ENCODE assay signal across 10 cellular contexts in the genomic region with DNA sequence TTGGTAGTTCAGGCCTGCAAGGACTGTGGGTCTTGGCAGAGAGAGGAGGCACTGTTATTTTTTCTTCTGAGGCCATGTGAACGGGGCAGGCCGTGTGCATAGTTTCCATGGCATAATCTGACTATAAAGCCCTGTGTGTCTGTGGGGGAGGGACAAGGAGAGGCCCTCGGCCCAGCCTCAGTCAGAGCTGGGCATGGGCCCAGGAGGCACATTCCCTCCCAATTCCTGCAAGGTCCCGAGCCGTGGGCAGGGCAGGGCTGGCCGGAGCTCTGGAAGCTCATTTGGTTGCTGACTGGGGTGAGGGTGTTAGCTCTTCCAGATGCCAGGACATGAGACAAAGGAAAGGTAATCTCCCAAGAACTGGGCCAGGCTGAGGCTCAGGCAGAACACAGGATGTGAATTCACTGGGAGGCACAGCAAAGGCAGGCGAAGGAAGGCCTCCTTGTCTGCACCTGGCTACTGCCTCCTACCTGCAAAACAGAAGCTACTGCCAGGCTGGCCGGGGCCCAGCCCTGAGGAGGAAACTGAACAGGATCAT. TPM values are rescaled to one million over a fixed set of nuclear protein-coding genes. Genes with fewer than 3 reads are reported as not detected.
A peak's percentile ranks its signal among the peaks of the same experiment; 100 is the strongest.
DNase-seq lines count a peak whose midpoint lies in the region; ATAC-seq and TF ChIP-seq lines count a peak whose summit lies in the region.
"Had no signal": no experiment of that assay in that cellular context is flagged by ENCODE, and none has a peak within 500 bp of the region (broad histone marks: within the 10 kb centered on the region; RNA-seq: fewer than 3 reads in every experiment).

No MANE protein-coding gene starts in this region.

- peaks cover 3% of the 10 kb centered on the region; the same call in 1 of the 2 replicates for H3K4me1 ChIP-seq in HUES64 (ENCODE audit: insufficient read depth, low read length)
- peaks cover 14 to 48% (median 30%) of the 10 kb centered on the region in 4 donors for H3K4me1 ChIP-seq in stomach

- peak overlapping the region; percentile 35; the same call in 1 of the 2 replicates for H3K27ac ChIP-seq in HUES64 (ENCODE audit: low read depth, low read length)
- peak overlapping the region; percentile 35 to 83 (median 79) for H3K27ac ChIP-seq in stomach

- ATAC-seq in left colon: peak; percentile 76
- ATAC-seq in activated CD8-positive, alpha-beta T cell treated with anti-CD3 and anti-CD28 coated beads for 36 hours: no peak
- ATAC-seq: activated T-cell treated with anti-CD3 and anti-CD28 coated beads, Interleukin-2, amount 50 U/mL, for 4 hours had no signal

- H3K27me3 ChIP-seq in HUES64 (ENCODE audit: insufficient read depth, low read length) (no peaks in the 10 kb centered on the region), stomach (no peaks in the 10 kb centered on the region)

- H3K4me1 Mint-ChIP-seq in progenitor cell of endocrine pancreas (ENCODE audit: low read depth): peaks cover 7% of the 10 kb centered on the region
- no peaks in the 10 kb centered on the region for H3K4me1 Mint-ChIP-seq in activated CD8-positive, alpha-beta T cell treated with anti-CD3 and anti-CD28 coated beads for 36 hours (ENCODE audit: low read depth)

- TF ChIP-seq CTCF in stomach (IDR thresholded peaks at IDR 0.05) (peak in 1 of 7 experiments; percentile 13), progenitor cell of endocrine pancreas (IDR thresholded peaks at IDR 0.05; ENCODE audit: unreplicated experiment) (no peak)
- no peak for TF ChIP-seq CTCF in activated CD8-positive, alpha-beta T cell treated with anti-CD3 and anti-CD28 coated beads for 36 hours (IDR thresholded peaks at IDR 0.05)

- H3K9me3 Mint-ChIP-seq in progenitor cell of endocrine pancreas (ENCODE audit: low read depth): no peaks in the 10 kb centered on the region
- no peaks in the 10 kb centered on the region for H3K9me3 Mint-ChIP-seq in activated CD8-positive, alpha-beta T cell treated with anti-CD3 and anti-CD28 coated beads for 36 hours
- H3K9me3 Mint-ChIP-seq: activated T-cell treated with anti-CD3 and anti-CD28 coated beads, Interleukin-2, amount 50 U/mL, for 4 hours had no signal

- H3K4me3 Mint-ChIP-seq in progenitor cell of endocrine pancreas (ENCODE audit: low read depth): no peak overlapping the region
- no peak overlapping the region for H3K4me3 Mint-ChIP-seq in activated CD8-positive, alpha-beta T cell treated with anti-CD3 and anti-CD28 coated beads for 36 hours
- H3K4me3 Mint-ChIP-seq: activated T-cell treated with anti-CD3 and anti-CD28 coated beads, Interleukin-2, amount 50 U/mL, for 4 hours had no signal

- intact Hi-C loops in left colon (cut with DNase I, micrococcal nuclease): no loop called here
- intact Hi-C loops in stomach (cut with DNase I; ENCODE audit: low total_unique reads): no loop called here
- intact Hi-C loops in activated CD8-positive, alpha-beta T cell treated with anti-CD3 and anti-CD28 coated beads for 36 hours (cut with micrococcal nuclease): no loop called here

- H3K27ac Mint-ChIP-seq in progenitor cell of endocrine pancreas: no peak overlapping the region
- no peak overlapping the region for H3K27ac Mint-ChIP-seq in activated CD8-positive, alpha-beta T cell treated with anti-CD3 and anti-CD28 coated beads for 36 hours

- peak; percentile 13 for TF ChIP-seq EP300 in stomach (IDR thresholded peaks at IDR 0.05)

- DNase-seq in dedifferentiated amniotic fluid mesenchymal stem cell (ENCODE audit: extremely low spot score) (peak; percentile 89), left colon (peak; percentile 57 to 68), stomach (peak; percentile 81), progenitor cell of endocrine pancreas (ENCODE audit: low spot score, unreplicated experiment) (no peak), NOMO-1 treated with dmso at 0.1 percent for 144 hours (lab: John Stamatoyannopoulos, UW; ENCODE audit: unreplicated experiment) (no peak), GM19240 (ENCODE audit: insufficient read length, low spot score) (no peak)
- no peak for DNase-seq in activated CD8-positive, alpha-beta T cell treated with anti-CD3 and anti-CD28 coated beads for 36 hours
- DNase-seq: activated T-cell treated with anti-CD3 and anti-CD28 coated beads, Interleukin-2, amount 50 U/mL, for 4 hours; NCI-H1694 treated with DMSO at 0.1 percent for 48 hours had no signal

- H3K9me3 ChIP-seq in HUES64 (ENCODE audit: insufficient read depth, low read depth, low read length) (no peaks in the 10 kb centered on the region), stomach (no peaks in the 10 kb centered on the region)

- CTCF ChIA-PET in activated CD8-positive, alpha-beta T cell treated with anti-CD3 and anti-CD28 coated beads for 36 hours (lab: Charles Lee): no interaction called here

- H3K36me3 ChIP-seq in HUES64 (ENCODE audit: insufficient read depth, low read length) (no peaks in the 10 kb centered on the region), stomach (no peaks in the 10 kb centered on the region)

- H3K4me3 ChIP-seq in HUES64 (ENCODE audit: low read length) (no peak overlapping the region), stomach (no peak overlapping the region)

- no peaks in the 10 kb centered on the region for H3K36me3 Mint-ChIP-seq in progenitor cell of endocrine pancreas (ENCODE audit: insufficient read depth)
- no peaks in the 10 kb centered on the region for H3K36me3 Mint-ChIP-seq in activated CD8-positive, alpha-beta T cell treated with anti-CD3 and anti-CD28 coated beads for 36 hours (ENCODE audit: low read depth)

- no peak for TF ChIP-seq POLR2A in stomach (IDR thresholded peaks at IDR 0.05)

- H3K27me3 Mint-ChIP-seq in progenitor cell of endocrine pancreas: peaks cover 43% of the 10 kb centered on the region
- H3K27me3 Mint-ChIP-seq in activated CD8-positive, alpha-beta T cell treated with anti-CD3 and anti-CD28 coated beads for 36 hours: no peaks in the 10 kb centered on the region

- no peak overlapping the region for H3K9ac ChIP-seq in HUES64 (ENCODE audit: low read depth, low read length)

- POLR2A ChIA-PET in activated CD8-positive, alpha-beta T cell treated with anti-CD3 and anti-CD28 coated beads for 36 hours (lab: Charles Lee): no interaction called here

- WGBS in HUES64: 76% methylated on average over 8 of the region's 8 CpGs
- WGBS in stomach, 5 donors: 18 to 38% (median 25%) methylated on average over 4 to 8 of the region's 8 CpGs

RNA-seq across cellular contexts. Expression of gene PLEKHG3, which starts 22.0 kb away (rescaled TPM):
- 32.9 TPM for polyA plus RNA-seq in HUES64 (2013, experiment 1 of 2)
- 23.8 TPM for polyA plus RNA-seq in HUES64 (2013, experiment 2 of 2)
- total RNA-seq in left colon: 10 to 100 TPM; 79.3 to 90.1 TPM
- 100 to 1,000 TPM in 1 of 5 donors, 10 to 100 TPM in 4; 25.3 to 292 (median 27.2) TPM for total RNA-seq in stomach
- 10 to 100 TPM in 1 of 3 donors, 1 to 10 TPM in 2; 7.3 to 24.8 (median 9.2) TPM for polyA plus RNA-seq in stomach
- total RNA-seq in progenitor cell of endocrine pancreas: 76.0 and 81.0 TPM in 2 replicates
- total RNA-seq in activated CD8-positive, alpha-beta T cell treated with anti-CD3 and anti-CD28 coated beads for 36 hours: 1 to 10 TPM; 2.7 to 2.8 TPM

Comparison
In these comparisons a context has a peak if more than half of its experiments do, and no peak if none do; other contexts are left out.
1. DNase-seq: peak in dedifferentiated amniotic fluid mesenchymal stem cell (single experiment), left colon (2 of 2) and stomach (single experiment); none in progenitor cell of endocrine pancreas (single experiment), NOMO-1 treated with dmso at 0.1 percent for 144 hours (single experiment), activated CD8-positive, alpha-beta T cell treated with anti-CD3 and anti-CD28 coated beads for 36 hours (single experiment) and GM19240 (single experiment).
2. RNA of gene PLEKHG3, which starts 22.0 kb away (total RNA-seq): 79.3 to 90.1 TPM in left colon, 76.0 to 81.0 TPM in progenitor cell of endocrine pancreas and 25.3 to 292 TPM in stomach; 2.7 to 2.8 TPM in activated CD8-positive, alpha-beta T cell treated with anti-CD3 and anti-CD28 coated beads for 36 hours; every median in the first group is over 4 times any median in the second.